ENCODE assay signal across 1 cellular context in genomic region chr5:108681079-108681921, GRCh38.
A peak's percentile ranks its signal among the peaks of the same experiment; 100 is the strongest.
TF ChIP-seq lines count a peak whose summit lies in the region.

No MANE protein-coding gene starts in this region.

TF ChIP-seq in K562, 482 proteins besides CTCF, POLR2A, EP300 and RAD21 (continued from another document):
- no peak for TF ChIP-seq TARDBP (IDR thresholded peaks at IDR 0.05)
- no peak for TF ChIP-seq AFF4 (CRISPR knock-in tag; IDR thresholded peaks at IDR 0.05)
- TF ChIP-seq MCM2 (IDR thresholded peaks at IDR 0.05; ENCODE audit: low read depth): no peak
- no peak for TF ChIP-seq HLTF (IDR thresholded peaks at IDR 0.05)
- TF ChIP-seq MAFF (IDR thresholded peaks at IDR 0.05; ENCODE audit: low read length): peak; percentile 67
- peak; percentile 36; the same call in 1 of the 2 replicates for TF ChIP-seq MYBL2 (IDR thresholded peaks at IDR 0.05; ENCODE audit: low read depth)
- TF ChIP-seq MYBL2 (CRISPR knock-in tag; IDR thresholded peaks at IDR 0.05; ENCODE audit: borderline replicate concordance): no peak
- TF ChIP-seq XRCC3 (IDR thresholded peaks at IDR 0.05): no peak
- peak; percentile 55 for TF ChIP-seq PRDM10 (IDR thresholded peaks at IDR 0.05; ENCODE audit: partially characterized antibody)
- TF ChIP-seq EWSR1 (IDR thresholded peaks at IDR 0.05; ENCODE audit: borderline replicate concordance, low read depth, partially characterized antibody): no peak
- TF ChIP-seq SNAPC5 (CRISPR knock-in tag; IDR thresholded peaks at IDR 0.05): no peak
- peak; percentile 84 for TF ChIP-seq CEBPB (tag; IDR thresholded peaks at IDR 0.05)
- no peak for TF ChIP-seq GMEB1 (CRISPR knock-in tag; IDR thresholded peaks at IDR 0.05)
- peak; percentile 89 for TF ChIP-seq ZNF316 (IDR thresholded peaks at IDR 0.05)
- peak; percentile 58; the same call in 1 of the 2 replicates for TF ChIP-seq MEF2D (tag; conservative IDR thresholded peaks at IDR 0.05; ENCODE audit: low read depth)
- no peak for TF ChIP-seq ESRRB (CRISPR knock-in tag; IDR thresholded peaks at IDR 0.05; ENCODE audit: borderline replicate concordance)
- TF ChIP-seq YBX1 (IDR thresholded peaks at IDR 0.05): no peak
- TF ChIP-seq ZNF232 (CRISPR knock-in tag; IDR thresholded peaks at IDR 0.05): no peak
- peak; percentile 89 for TF ChIP-seq C11orf30 (IDR thresholded peaks at IDR 0.05; ENCODE audit: low read depth)
- TF ChIP-seq ARID2 (IDR thresholded peaks at IDR 0.05): peak; percentile 64; the same call in 1 of the 2 replicates
- TF ChIP-seq NFE2L1 (tag; IDR thresholded peaks at IDR 0.05; ENCODE audit: borderline replicate concordance, low read depth): peak; percentile 31; the same call in 1 of the 2 replicates
- peak; percentile 95 for TF ChIP-seq NFE2 (IDR thresholded peaks at IDR 0.05; ENCODE audit: low read depth)
- TF ChIP-seq BRD9 (IDR thresholded peaks at IDR 0.05; ENCODE audit: low read depth, partially characterized antibody): peak; percentile 46
- TF ChIP-seq CHAMP1 (IDR thresholded peaks at IDR 0.05): 0 out of 2 replicates have a peak, but pooled peaks have one; percentile 21
- peak; percentile 50; the same call in 1 of the 2 replicates for TF ChIP-seq DPF2 (IDR thresholded peaks at IDR 0.05)
- TF ChIP-seq FOXK2 (conservative IDR thresholded peaks at IDR 0.05 in 1 of 2, IDR thresholded peaks at IDR 0.05 in 1 of 2; ENCODE audit: low read depth in 2 of 2): peak in 1 of 2 experiments; percentile 48; a peak in 1 of 4 replicates
- no peak for TF ChIP-seq TBL1XR1 (IDR thresholded peaks at IDR 0.05; ENCODE audit: low read length in 2 of 2)
- TF ChIP-seq TFE3 (CRISPR knock-in tag; IDR thresholded peaks at IDR 0.05): no peak
- TF ChIP-seq IRF9 (tag; IDR thresholded peaks at IDR 0.05): no peak
- no peak for TF ChIP-seq STAG1 (CRISPR knock-in tag; IDR thresholded peaks at IDR 0.05; ENCODE audit: borderline replicate concordance)
- TF ChIP-seq MAFK (IDR thresholded peaks at IDR 0.05; ENCODE audit: low read length): peak; percentile 76
- no peak for TF ChIP-seq TRIM24 (IDR thresholded peaks at IDR 0.05)
- TF ChIP-seq CC2D1A (IDR thresholded peaks at IDR 0.05): peak; percentile 69
- TF ChIP-seq ARID1B (IDR thresholded peaks at IDR 0.05): peak; percentile 13; the same call in 1 of the 2 replicates
- TF ChIP-seq HMBOX1 (IDR thresholded peaks at IDR 0.05): peak; percentile 90
- TF ChIP-seq MTA2 (IDR thresholded peaks at IDR 0.05; ENCODE audit: low read depth): no peak
- TF ChIP-seq CBX3 (IDR thresholded peaks at IDR 0.05; ENCODE audit: borderline replicate concordance in 1 of 2, low read length in 2 of 2): no peak
- peak; percentile 93 for TF ChIP-seq DEAF1 (CRISPR knock-in tag; IDR thresholded peaks at IDR 0.05)
- TF ChIP-seq ZFP91 (CRISPR knock-in tag; IDR thresholded peaks at IDR 0.05): no peak
- no peak for TF ChIP-seq CEBPG (CRISPR knock-in tag; IDR thresholded peaks at IDR 0.05)
- peak in 1 of 2 experiments; percentile 83; a peak in 3 of 4 replicates for TF ChIP-seq CEBPG (tag; conservative IDR thresholded peaks at IDR 0.05 in 1 of 2, IDR thresholded peaks at IDR 0.05 in 1 of 2)
